In the genomic region with DNA sequence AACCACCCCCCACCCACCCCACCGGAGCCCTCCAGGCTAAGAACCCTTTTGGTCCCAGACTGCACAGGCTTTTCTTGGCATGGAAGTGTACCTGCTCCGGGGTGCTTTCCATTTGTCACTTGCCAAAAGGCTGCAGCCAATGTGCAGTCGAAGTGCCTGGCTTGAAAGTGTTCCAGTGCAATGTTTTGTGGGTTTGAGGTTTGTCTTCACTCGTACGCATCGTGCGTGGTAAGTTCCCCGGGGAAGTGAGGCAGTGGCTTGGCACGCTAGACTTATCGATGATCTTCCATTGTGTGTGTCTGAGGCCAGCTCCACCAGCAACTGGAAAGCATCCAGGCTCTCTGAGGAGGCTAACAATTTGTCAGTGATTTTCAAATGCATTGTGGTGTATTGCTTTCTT, we compare ENCODE assay signal across 10 cellular contexts.
DNase-seq lines count a peak whose midpoint lies in the region; ATAC-seq and TF ChIP-seq lines count a peak whose summit lies in the region.
"Had no signal": no experiment of that assay in that cellular context is flagged by ENCODE, and none has a peak within 500 bp of the region (broad histone marks: within the 10 kb centered on the region; RNA-seq: fewer than 3 reads in every experiment).

No MANE protein-coding gene starts in this region.

- H3K27me3 ChIP-seq in MM.1S (replicated peaks; ENCODE audit: insufficient read depth, low read length) = no peaks in the 10 kb centered on the region

- H3K4me3 ChIP-seq in mucosa of descending colon (no peak overlapping the region), MM.1S (ENCODE audit: low read length) (no peak overlapping the region)

- H3K36me3 ChIP-seq in mucosa of descending colon (ENCODE audit: low read depth) (no peaks in the 10 kb centered on the region), MM.1S (replicated peaks; ENCODE audit: insufficient read depth, low read length) (no peaks in the 10 kb centered on the region)

- no peaks in the 10 kb centered on the region for H3K9me2 ChIP-seq in MM.1S (replicated peaks; ENCODE audit: insufficient read depth, low read length)

- H3K9ac ChIP-seq in MM.1S (ENCODE audit: low read length) = no peak overlapping the region

- H3K4me2 ChIP-seq in MM.1S (ENCODE audit: low read depth, low read length) = no peak overlapping the region

- H4K20me1 ChIP-seq in MM.1S (ENCODE audit: insufficient read depth, low read length) = no peaks in the 10 kb centered on the region

- TF ChIP-seq CTCF in mucosa of descending colon (IDR thresholded peaks at IDR 0.05) (no peak), MM.1S (IDR thresholded peaks at IDR 0.05; ENCODE audit: low read length) (no peak)

- H3K4me1 ChIP-seq in mucosa of descending colon (ENCODE audit: low read depth) (no peaks in the 10 kb centered on the region), MM.1S (ENCODE audit: low read length) (no peaks in the 10 kb centered on the region)

- no peaks in the 10 kb centered on the region for H3F3A ChIP-seq in MM.1S (ENCODE audit: insufficient read depth, low read length)

- H3K9me3 ChIP-seq in mucosa of descending colon (no peaks in the 10 kb centered on the region), MM.1S (replicated peaks; ENCODE audit: insufficient read depth, low read length) (no peaks in the 10 kb centered on the region)

- no peak overlapping the region for H3K27ac ChIP-seq in MM.1S (ENCODE audit: low read length)

- intact Hi-C loops in mucosa of descending colon (cut with DNase I, micrococcal nuclease) = no loop called here

- H2AFZ ChIP-seq in MM.1S (ENCODE audit: low read length) = no peak overlapping the region

- DNase-seq in GM04504 (ENCODE audit: low read depth) (peak; percentile 58), UCSD-AML1 (lab: John Stamatoyannopoulos, UW; ENCODE audit: unreplicated experiment) (peak; percentile 10), non-pigmented ciliary epithelial cell (ENCODE audit: low read depth) (peak; percentile 67), mucosa of descending colon (no peak), CD1c-positive myeloid dendritic cell (ENCODE audit: extremely low spot score) (no peak), MM.1S (no peak), NCI-H748 (lab: John Stamatoyannopoulos, UW; ENCODE audit: unreplicated experiment) (no peak)
- DNase-seq: GDM1; stimulated activated CD4-positive, alpha-beta T cell treated with anti-CD3 and anti-CD28 coated beads, Interleukin-15, amount 100 ng/mL, for 24 hours had no signal

- no peaks in the 10 kb centered on the region for H3K79me2 ChIP-seq in MM.1S (ENCODE audit: low read length)

- ATAC-seq in HG03442 (IDR thresholded peaks at IDR 0.05; ENCODE audit: unreplicated experiment) = peak; percentile 67
- no peak for ATAC-seq in mucosa of descending colon

Comparison
In these comparisons a context has a peak if more than half of its experiments do, and no peak if none do; other contexts are left out.
1. DNase-seq: peak in GM04504 (single experiment), UCSD-AML1 (single experiment) and non-pigmented ciliary epithelial cell (single experiment); none in mucosa of descending colon (0 of 3), CD1c-positive myeloid dendritic cell (single experiment), MM.1S (single experiment) and NCI-H748 (single experiment).